Comparison of ENCODE assay signal across 13 cellular contexts in the genomic region with DNA sequence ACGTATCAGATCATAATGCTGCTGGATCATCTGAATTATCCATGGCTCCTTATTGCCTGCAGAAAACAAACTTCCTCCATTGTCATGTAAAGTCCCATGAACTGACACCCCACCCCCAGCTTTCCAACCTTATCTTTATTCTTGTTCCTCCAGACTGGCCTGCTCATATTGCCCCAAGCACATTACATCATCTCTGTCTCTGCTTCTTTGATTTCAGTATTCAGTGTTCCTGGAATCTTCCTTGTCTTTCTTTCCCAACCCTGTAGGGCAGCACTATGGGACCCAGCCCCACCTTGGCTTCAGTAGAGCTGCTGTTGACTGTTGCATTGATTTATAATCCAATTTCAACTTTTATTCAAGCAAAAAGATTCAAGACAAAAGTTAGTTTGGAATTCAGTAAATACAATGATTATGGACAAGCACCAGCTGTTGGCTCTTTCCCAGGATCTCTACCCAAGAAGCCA.
DNase-seq lines count a peak whose midpoint lies in the region; ATAC-seq and TF ChIP-seq lines count a peak whose summit lies in the region.
"Had no signal": no experiment of that assay in that cellular context is flagged by ENCODE, and none has a peak within 500 bp of the region (broad histone marks: within the 10 kb centered on the region; RNA-seq: fewer than 3 reads in every experiment).

No MANE protein-coding gene starts in this region.

- H2AFZ ChIP-seq in PC-3 (ENCODE audit: low read length) (no peak overlapping the region), trophoblast cell (ENCODE audit: insufficient read depth, low read length, poor library complexity) (no peak overlapping the region)

- no peak for ATAC-seq in PC-3
- ATAC-seq in esophagus mucosa: peak; percentile 62
- ATAC-seq: stimulated activated memory B cell treated with anti-CD40 and anti-IgM and Interleukin-4, amounts not matched to agents 10 μg/mL and 1 μg/mL and 100 μg/mL, for 72 hours had no signal

- H2BK12ac ChIP-seq in trophoblast cell (ENCODE audit: low read length): no peak overlapping the region

- H2BK5ac ChIP-seq in trophoblast cell (ENCODE audit: low read depth, low read length, poor library complexity): peak overlapping the region; percentile 80

- peaks cover 45% of the 10 kb centered on the region for H3K4me1 ChIP-seq in PC-3 (ENCODE audit: insufficient read depth, low read length)
- peaks cover 7 to 16% of the 10 kb centered on the region in 2 experiments for H3K4me1 ChIP-seq in trophoblast cell (ENCODE audit: control insufficient read depth in 1 of 2, insufficient read depth in 2 of 2, low read length in 2 of 2)

- H4K91ac ChIP-seq in trophoblast cell (ENCODE audit: low read depth, low read length): peak overlapping the region; percentile 92

- no peak overlapping the region for H3K4me2 ChIP-seq in PC-3 (ENCODE audit: low read length)
- H3K4me2 ChIP-seq in trophoblast cell (ENCODE audit: low read length): no peak overlapping the region

- no peak overlapping the region for H3K23ac ChIP-seq in trophoblast cell (ENCODE audit: low read length)

- H4K12ac ChIP-seq in trophoblast cell (ENCODE audit: low read depth, low read length): no peak overlapping the region

- in situ Hi-C loops in GM13976 (cut with MboI; ENCODE audit: low sequenced_read_pairs, unreplicated experiment): no loop called here

- no peaks in the 10 kb centered on the region for H4K20me1 ChIP-seq in PC-3 (ENCODE audit: low read length)

- peaks cover 11% of the 10 kb centered on the region for H3F3A ChIP-seq in PC-3 (ENCODE audit: low read length, unreplicated experiment)

- H3K4ac ChIP-seq in trophoblast cell (ENCODE audit: low read depth, low read length): no peak overlapping the region

- H3K4me3 ChIP-seq in PC-3 (ENCODE audit: low read length) (no peak overlapping the region), trophoblast cell (ENCODE audit: low read depth, low read length) (no peak overlapping the region), coronary artery (no peak overlapping the region)
- H3K4me3 ChIP-seq: SK-N-MC had no signal

- peak overlapping the region; percentile 65 for H3K14ac ChIP-seq in trophoblast cell (ENCODE audit: low read length)

- H3K9me2 ChIP-seq in PC-3 (replicated peaks; ENCODE audit: low read length): no peaks in the 10 kb centered on the region

- peaks cover 15% of the 10 kb centered on the region for H3K79me1 ChIP-seq in trophoblast cell (ENCODE audit: low read length)

- TF ChIP-seq CTCF in PC-3 (conservative IDR thresholded peaks at IDR 0.05; ENCODE audit: low read depth, low read length) (no peak), GM13976 (IDR thresholded peaks at IDR 0.05; ENCODE audit: borderline replicate concordance, control extremely low read depth, extremely low read depth, insufficient read depth, missing control alignments) (no peak), coronary artery (IDR thresholded peaks at IDR 0.05) (no peak)

- peak; percentile 44 for DNase-seq in Daoy (ENCODE audit: low read depth)
- peak; percentile 29 for DNase-seq in PC-3
- DNase-seq in trophoblast cell: peak; percentile 77 to 92
- no peak for DNase-seq in LoVo (ENCODE audit: low spot score)
- DNase-seq in GM13976 (ENCODE audit: low spot score): no peak
- no peak for DNase-seq in GOT3 (lab: John Stamatoyannopoulos, UW)
- no peak for DNase-seq in coronary artery (ENCODE audit: low spot score)
- DNase-seq: activated B cell treated with CpG ODN at 0.5 μM for 24 hours; NCI-H2107; stimulated activated CD4-positive, alpha-beta T cell treated with anti-CD3 and anti-CD28 coated beads, Interleukin-4, amount 100 ng/mL, for 4 hours had no signal

- H3K27ac ChIP-seq in PC-3 (ENCODE audit: low read length) (0 out of 2 replicates have a peak overlapping the region, but pooled peaks have one; percentile 5), trophoblast cell (ENCODE audit: low read depth, low read length) (peak overlapping the region; percentile 76), coronary artery (no peak overlapping the region)
- H3K27ac ChIP-seq: SK-N-MC had no signal

- H3K79me2 ChIP-seq in PC-3 (ENCODE audit: low read length) (no peaks in the 10 kb centered on the region), trophoblast cell (ENCODE audit: control insufficient read depth, insufficient read depth, low read length, poor library complexity) (no peaks in the 10 kb centered on the region)

- H3K27me3 ChIP-seq in PC-3 (ENCODE audit: low read length): no peaks in the 10 kb centered on the region
- H3K27me3 ChIP-seq in trophoblast cell (ENCODE audit: insufficient read depth, low read length): no peaks in the 10 kb centered on the region

- no peak overlapping the region for H3K9ac ChIP-seq in PC-3 (ENCODE audit: low read length)
- no peak overlapping the region for H3K9ac ChIP-seq in trophoblast cell (ENCODE audit: low read length)

- H3K18ac ChIP-seq in trophoblast cell (ENCODE audit: low read length): no peak overlapping the region

- no peaks in the 10 kb centered on the region for H3K36me3 ChIP-seq in PC-3 (ENCODE audit: low read depth, low read length)
- H3K36me3 ChIP-seq in trophoblast cell (ENCODE audit: control insufficient read depth in 1 of 2, insufficient read depth in 2 of 2, low read length in 2 of 2): no peaks in the 10 kb centered on the region

- WGBS in trophoblast cell (ENCODE audit: extremely low coverage, insufficient coverage, insufficient read length): no CpG with 5 or more reads among the region's 1 CpG

- H3K9me3 ChIP-seq in PC-3 (ENCODE audit: low read length) (no peaks in the 10 kb centered on the region), trophoblast cell (ENCODE audit: insufficient read depth, low read depth, low read length) (no peaks in the 10 kb centered on the region)

- H2AK5ac ChIP-seq in trophoblast cell (ENCODE audit: low read length): no peak overlapping the region

- CTCF ChIA-PET in PC-3 (lab: Charles Lee): no interaction called here

- POLR2A ChIA-PET in PC-3 (lab: Charles Lee; ENCODE audit: unreplicated experiment): no interaction called here

- intact Hi-C loops in PC-3 (cut with micrococcal nuclease): no loop called here

- BruUV-seq in PC-3 (replicated peaks; lab: Mats Ljungman, UMichigan): no TSS peak

- H2BK120ac ChIP-seq in trophoblast cell (ENCODE audit: insufficient read depth, low read length, poor library complexity): peak overlapping the region; percentile 90

- no peak overlapping the region for H4K8ac ChIP-seq in trophoblast cell (ENCODE audit: low read depth, low read length)

Comparison
In these comparisons a context has a peak if more than half of its experiments do, and no peak if none do; other contexts are left out.
1. DNase-seq: peak in Daoy (single experiment), PC-3 (single experiment) and trophoblast cell (2 of 2); none in LoVo (single experiment), GM13976 (single experiment), GOT3 (single experiment) and coronary artery (single experiment).
2. H3K27ac ChIP-seq: peak in PC-3 (single experiment) and trophoblast cell (single experiment); none in coronary artery (0 of 2).